27 cellular contexts compared by ENCODE assay signal in the genomic region with DNA sequence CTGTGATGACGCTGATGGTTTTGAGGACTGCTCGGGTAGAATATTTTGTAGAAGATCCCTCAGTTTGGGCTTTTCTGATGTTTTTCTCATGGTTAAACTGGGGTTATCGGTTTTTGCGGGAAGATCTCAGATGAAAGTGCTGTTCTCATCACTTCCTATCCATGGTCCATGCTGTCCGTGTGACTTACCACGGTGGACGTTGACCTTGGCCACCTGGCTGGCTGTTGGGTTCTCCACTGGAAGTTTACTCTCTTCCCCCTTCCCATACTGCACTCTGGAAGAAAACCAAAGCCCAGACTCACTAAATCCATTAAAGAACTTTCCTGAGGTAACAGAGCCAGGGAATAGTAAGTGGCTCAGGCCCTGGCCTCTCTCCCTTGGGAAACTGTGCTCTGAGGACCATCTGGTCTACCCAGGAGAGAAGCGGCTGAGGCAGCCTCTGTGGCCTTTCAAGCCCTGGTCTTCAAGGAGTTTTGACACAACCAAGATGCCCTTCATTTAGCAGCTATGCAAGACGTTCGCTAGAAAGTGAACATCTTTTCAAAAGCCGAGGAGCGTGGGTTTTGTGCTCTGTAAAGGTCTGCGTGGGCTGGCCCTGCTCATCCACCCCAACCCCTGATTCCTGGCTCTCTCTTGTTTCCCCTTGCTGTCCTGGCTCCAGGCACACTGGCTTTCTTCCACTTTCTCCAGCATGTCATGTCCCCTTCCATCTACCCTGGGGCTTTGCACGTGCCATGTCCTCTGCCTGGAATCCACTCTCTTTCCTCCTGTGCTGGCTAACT. TPM values are rescaled to one million over a fixed set of nuclear protein-coding genes. Genes with fewer than 3 reads are reported as not detected.
DNase-seq lines count a peak whose midpoint lies in the region; ATAC-seq, FAIRE-seq and TF ChIP-seq lines count a peak whose summit lies in the region.
"Had no signal": no experiment of that assay in that cellular context is flagged by ENCODE, and none has a peak within 500 bp of the region (broad histone marks: within the 10 kb centered on the region; RNA-seq: fewer than 3 reads in every experiment).

No MANE protein-coding gene starts in this region.

- POLR2A ChIA-PET in activated CD4-positive, alpha-beta T cell treated with anti-CD3 and anti-CD28 coated beads for 36 hours (lab: Charles Lee), result no interaction called here
- POLR2A ChIA-PET in A549 (lab: Yijun Ruan, JAX), result no interaction called here

- H3K27ac Mint-ChIP-seq in activated CD4-positive, alpha-beta T cell treated with anti-CD3 and anti-CD28 coated beads for 36 hours, result peak overlapping the region; percentile 1
- peak overlapping the region; percentile 35 for H3K27ac Mint-ChIP-seq in activated naive CD8-positive, alpha-beta T cell treated with anti-CD3 and anti-CD28 coated beads, Interleukin-2, amount 50 U/mL, for 24 hours
- H3K27ac Mint-ChIP-seq in naive B cell, result peak overlapping the region in 3 of 6 donors; percentile 20 to 78 (median 47)
- H3K27ac Mint-ChIP-seq: CD4-positive, alpha-beta T cell; H9 had no signal

- no peaks in the 10 kb centered on the region for H3K9me3 Mint-ChIP-seq in activated CD4-positive, alpha-beta T cell treated with anti-CD3 and anti-CD28 coated beads for 36 hours (ENCODE audit: low read depth)
- H3K9me3 Mint-ChIP-seq in activated naive CD8-positive, alpha-beta T cell treated with anti-CD3 and anti-CD28 coated beads, Interleukin-2, amount 50 U/mL, for 24 hours, result peaks cover 4% of the 10 kb centered on the region
- H3K9me3 Mint-ChIP-seq in naive B cell, result no peaks in the 10 kb centered on the region

- H3K27ac ChIP-seq in A549 (no peak overlapping the region), smooth muscle cell (ENCODE audit: low read depth) (no peak overlapping the region), colonic mucosa (no peak overlapping the region)
- H3K27ac ChIP-seq: BLaER1, GM23248, SJSA1 had no signal

- H4K20me1 ChIP-seq in smooth muscle cell (ENCODE audit: low read depth), result no peaks in the 10 kb centered on the region
- H4K20me1 ChIP-seq: BLaER1 had no signal

- 53% methylated on average over 14 of the region's 14 CpGs for WGBS in A549 (ENCODE audit: missing lambda C conversion rate)
- WGBS in smooth muscle cell (ENCODE audit: low lambda C conversion rate), result 84% methylated on average over 14 of the region's 14 CpGs

- no peak for TF ChIP-seq RAD21 in A549 (conservative IDR thresholded peaks at IDR 0.05 in 1 of 2, IDR thresholded peaks at IDR 0.05 in 1 of 2)

- no peak for FAIRE-seq in A549 (lab: Jason Lieb, UNC)
- FAIRE-seq: D721Med, GM18507, HTR-8/SVneo had no signal

- no peak overlapping the region for H2AFZ ChIP-seq in smooth muscle cell (ENCODE audit: low read depth)
- H2AFZ ChIP-seq: GM23248 had no signal

- H3K27me3 Mint-ChIP-seq in activated CD4-positive, alpha-beta T cell treated with anti-CD3 and anti-CD28 coated beads for 36 hours, result peaks cover 5% of the 10 kb centered on the region
- H3K27me3 Mint-ChIP-seq in activated naive CD8-positive, alpha-beta T cell treated with anti-CD3 and anti-CD28 coated beads, Interleukin-2, amount 50 U/mL, for 24 hours, result no peaks in the 10 kb centered on the region
- H3K27me3 Mint-ChIP-seq in naive B cell, result no peaks in the 10 kb centered on the region

- CTCF ChIA-PET in activated CD4-positive, alpha-beta T cell treated with anti-CD3 and anti-CD28 coated beads for 36 hours (lab: Charles Lee), result interaction anchor here (3.2 kb wide), 1 partner anchor 45 kb away, joined by 14 read pairs; no protein-coding TSS in a partner anchor
- CTCF ChIA-PET in A549 (lab: Yijun Ruan, JAX), result interaction anchor here (0.7 to 2.6 kb wide), 3 partner anchors 120 to 549 kb away, joined by 3 to 10 read pairs (median 8); no protein-coding TSS in a partner anchor

- TF ChIP-seq CTCF in A549 (IDR thresholded peaks at IDR 0.05) (no peak), smooth muscle cell (IDR thresholded peaks at IDR 0.05; ENCODE audit: borderline replicate concordance, insufficient read depth, poor library complexity, severe bottlenecking) (no peak), colonic mucosa (IDR thresholded peaks at IDR 0.05) (no peak)

- no peak for ATAC-seq in activated CD4-positive, alpha-beta T cell treated with anti-CD3 and anti-CD28 coated beads for 36 hours
- ATAC-seq in A549 (no peak), naive B cell (ENCODE audit: low read depth in 2 of 2) (no peak)
- no peak for ATAC-seq in activated naive CD8-positive, alpha-beta T cell treated with anti-CD3 and anti-CD28 coated beads, Interleukin-2, amount 50 U/mL, for 24 hours

- H3K4me3 ChIP-seq in A549 (no peak overlapping the region), smooth muscle cell (no peak overlapping the region), colonic mucosa (no peak overlapping the region)
- H3K4me3 ChIP-seq: BLaER1, GM23248, SJSA1 had no signal

- H3K79me2 ChIP-seq in smooth muscle cell (ENCODE audit: low read depth), result no peaks in the 10 kb centered on the region

- H3K4me1 Mint-ChIP-seq in activated CD4-positive, alpha-beta T cell treated with anti-CD3 and anti-CD28 coated beads for 36 hours, result peaks cover 57% of the 10 kb centered on the region
- peaks cover 85% of the 10 kb centered on the region for H3K4me1 Mint-ChIP-seq in activated naive CD8-positive, alpha-beta T cell treated with anti-CD3 and anti-CD28 coated beads, Interleukin-2, amount 50 U/mL, for 24 hours
- H3K4me1 Mint-ChIP-seq in naive B cell, result peaks cover 72 to 100% (median 83%) of the 10 kb centered on the region in 3 donors

- H3F3A ChIP-seq in smooth muscle cell (ENCODE audit: low read depth), result no peaks in the 10 kb centered on the region

- H3K36me3 ChIP-seq in smooth muscle cell (ENCODE audit: low read depth), result no peaks in the 10 kb centered on the region
- H3K36me3 ChIP-seq in colonic mucosa, result no peaks in the 10 kb centered on the region
- H3K36me3 ChIP-seq: BLaER1, SJSA1 had no signal

- no peak for DNase-seq in activated CD4-positive, alpha-beta T cell treated with anti-CD3 and anti-CD28 coated beads for 36 hours
- no peak for DNase-seq in activated CD4-positive, alpha-beta T cell treated with anti-CD3 and anti-CD28 coated beads, Interleukin-2, amount 50 U/mL, for 1 hour
- DNase-seq in A549 (ENCODE audit: low read depth in 1 of 2, low spot score in 1 of 2) (no peak), naive B cell (no peak), smooth muscle cell (lab: John Stamatoyannopoulos, UW; ENCODE audit: unreplicated experiment) (no peak), colonic mucosa (no peak)
- no peak for DNase-seq in activated naive CD8-positive, alpha-beta T cell treated with anti-CD3 and anti-CD28 coated beads, Interleukin-2, amount 50 U/mL, for 24 hours
- DNase-seq: 8988T; CD4-positive, alpha-beta T cell; GM23248; H9; IMR-90; KG1; NCI-H1048; NCI-H1417; NCI-H1694; NCI-H2029 treated with DMSO at 0.1 percent for 48 hours; NCI-H2227 treated with DMSO at 0.1 percent for 48 hours; NCI-H526 treated with DMSO at 0.1 percent for 48 hours; Right ventricle myocardium superior; RPMI8226 had no signal

- H3K9ac ChIP-seq in smooth muscle cell (ENCODE audit: low read depth) (no peak overlapping the region), colonic mucosa (ENCODE audit: low read depth in 2 of 2, low read length in 2 of 2) (no peak overlapping the region)
- H3K9ac ChIP-seq: BLaER1, GM23248 had no signal

- no peak overlapping the region for H3K4me2 ChIP-seq in A549
- H3K4me2 ChIP-seq in smooth muscle cell, result no peak overlapping the region
- H3K4me2 ChIP-seq: BLaER1 had no signal

- H3K36me3 Mint-ChIP-seq in activated CD4-positive, alpha-beta T cell treated with anti-CD3 and anti-CD28 coated beads for 36 hours (ENCODE audit: low read depth), result peaks cover 4% of the 10 kb centered on the region
- H3K36me3 Mint-ChIP-seq in activated naive CD8-positive, alpha-beta T cell treated with anti-CD3 and anti-CD28 coated beads, Interleukin-2, amount 50 U/mL, for 24 hours (ENCODE audit: low read depth), result peaks cover 30% of the 10 kb centered on the region
- H3K36me3 Mint-ChIP-seq in naive B cell, result no peaks in the 10 kb centered on the region

- H3K4me1 ChIP-seq in A549 (peaks cover 10% of the 10 kb centered on the region), smooth muscle cell (ENCODE audit: low read depth) (no peaks in the 10 kb centered on the region), colonic mucosa (no peaks in the 10 kb centered on the region)
- H3K4me1 ChIP-seq: SJSA1 had no signal

- intact Hi-C loops in activated CD4-positive, alpha-beta T cell treated with anti-CD3 and anti-CD28 coated beads for 36 hours (cut with DNase I, micrococcal nuclease), result no loop called here
- intact Hi-C loops in colonic mucosa (cut with DNase I), result no loop called here

- no peak for TF ChIP-seq EP300 in A549 (IDR thresholded peaks at IDR 0.05)

- H3K9me3 ChIP-seq in A549, result peaks cover 4% of the 10 kb centered on the region; the same call in 2 of the 3 replicates
- H3K9me3 ChIP-seq in smooth muscle cell (replicated peaks; ENCODE audit: low read depth), result no peaks in the 10 kb centered on the region
- no peaks in the 10 kb centered on the region for H3K9me3 ChIP-seq in colonic mucosa
- H3K9me3 ChIP-seq: BLaER1, SJSA1 had no signal

- H3K27me3 ChIP-seq in smooth muscle cell (ENCODE audit: low read depth) (peaks cover 18% of the 10 kb centered on the region), colonic mucosa (no peaks in the 10 kb centered on the region)
- H3K27me3 ChIP-seq: BLaER1 had no signal

- no peak for TF ChIP-seq POLR2A in A549 (IDR thresholded peaks at IDR 0.05; ENCODE audit: low read length)

- no peak overlapping the region for H3K4me3 Mint-ChIP-seq in activated CD4-positive, alpha-beta T cell treated with anti-CD3 and anti-CD28 coated beads for 36 hours
- no peak overlapping the region for H3K4me3 Mint-ChIP-seq in activated naive CD8-positive, alpha-beta T cell treated with anti-CD3 and anti-CD28 coated beads, Interleukin-2, amount 50 U/mL, for 24 hours
- H3K4me3 Mint-ChIP-seq in naive B cell, result peak overlapping the region in 6 of 8 donors; percentile 1 to 74 (median 18)
- H3K4me3 Mint-ChIP-seq: CD4-positive, alpha-beta T cell; H9 had no signal

TF ChIP-seq in A549, 52 proteins besides CTCF, POLR2A, EP300 and RAD21 (continues in another document):
- no peak for TF ChIP-seq HOXB13 (CRISPR knock-in tag; IDR thresholded peaks at IDR 0.05; ENCODE audit: low read depth)
- peak; percentile 9 for TF ChIP-seq MAFK (IDR thresholded peaks at IDR 0.05; ENCODE audit: partially characterized antibody)

RNA-seq across cellular contexts. Expression of a gene that starts 43.1 kb away (rescaled TPM):
- 100 to 1,000 TPM; 227 to 250 TPM for total RNA-seq in activated CD4-positive, alpha-beta T cell treated with anti-CD3 and anti-CD28 coated beads for 36 hours
- polyA plus RNA-seq in A549 (2011; rRNA removed), result 0.16 and 0.22 TPM in 2 replicates
- 0.09 and 0.16 TPM in 2 replicates for polyA plus RNA-seq in A549 (2012; cell fraction: cytosol; rRNA removed)
- polyA plus RNA-seq in A549 (2012; cell fraction: nucleus; rRNA removed), result 0.40 and 0.50 TPM in 2 replicates
- 0.18 to 0.42 TPM (median 0.40 TPM) in 3 replicates for polyA plus RNA-seq in A549 (2017; fragmentation: RNase III; extraction: RNeasy Plus Mini Kit Qiagen cat#74134 plus additional on column Dnase treatment)
- not detected in 2 replicates for polyA minus RNA-seq in A549 (2011; rRNA and poly(A)+ RNA removed)
- 100 to 1,000 TPM; 646 to 909 (median 752) TPM for polyA plus RNA-seq in naive B cell (ENCODE audit: low read depth in 6 of 6)
- total RNA-seq in smooth muscle cell, result 1.1 and 3.4 TPM in 2 replicates
- 0.88 and 2.6 TPM in 2 replicates for polyA plus RNA-seq in smooth muscle cell
- 10 to 100 TPM; 25.1 to 52.5 TPM for total RNA-seq in colonic mucosa
- total RNA-seq: GM23248, IMR-90, NCI-H460 had no signal
- polyA plus RNA-seq: IMR-90 had no signal

Comparison
In these comparisons a context has a peak if more than half of its experiments do, and no peak if none do; other contexts are left out.
1. H3K4me3 Mint-ChIP-seq: peak in naive B cell (6 of 8); none in activated CD4-positive, alpha-beta T cell treated with anti-CD3 and anti-CD28 coated beads for 36 hours (single experiment) and activated naive CD8-positive, alpha-beta T cell treated with anti-CD3 and anti-CD28 coated beads, Interleukin-2, amount 50 U/mL, for 24 hours (single experiment).
2. RNA of a gene that starts 43.1 kb away (total RNA-seq): 227 to 250 TPM in activated CD4-positive, alpha-beta T cell treated with anti-CD3 and anti-CD28 coated beads for 36 hours; 25.1 to 52.5 TPM in colonic mucosa and 1.1 to 3.4 TPM in smooth muscle cell; every median in the first group is over 4 times any median in the second.